ENCODE assay signal across 8 cellular contexts in the genomic region with DNA sequence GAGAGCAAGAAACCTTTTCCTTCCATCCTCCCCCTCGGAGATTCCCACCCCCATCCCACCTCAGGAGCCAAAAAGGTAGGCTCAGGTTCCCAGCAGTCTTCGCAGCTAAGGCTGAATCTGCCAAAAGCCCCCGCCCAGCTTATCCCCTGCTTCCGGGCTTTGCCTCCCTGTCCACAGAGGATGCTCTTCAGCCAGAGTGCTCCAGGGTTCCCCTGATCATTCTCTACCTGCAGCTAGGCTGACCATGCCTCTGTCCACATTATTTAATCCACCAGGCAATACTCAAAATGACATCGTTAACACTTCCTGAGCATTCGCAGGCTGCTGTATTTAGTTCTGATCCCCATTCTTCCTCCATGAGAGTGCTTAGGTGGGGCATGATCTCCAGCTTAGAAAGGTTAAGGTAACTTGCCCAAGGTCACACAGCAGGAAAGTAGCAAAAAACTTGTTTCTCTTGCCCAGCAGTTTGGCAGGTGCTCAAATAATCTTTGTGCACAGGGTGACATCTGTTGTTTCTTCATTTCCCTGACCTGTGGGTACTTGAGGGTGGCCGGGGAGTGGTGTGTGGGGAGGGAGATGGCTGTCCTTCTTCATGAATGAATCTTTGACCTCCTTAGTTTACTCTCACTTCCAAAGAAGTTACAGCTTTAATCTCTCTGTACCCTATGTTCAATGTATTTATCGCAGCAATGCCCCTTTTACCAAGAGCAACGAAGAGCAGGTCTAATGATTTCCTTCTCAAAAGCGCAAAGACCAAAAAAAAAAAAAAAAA. TPM values are rescaled to one million over a fixed set of nuclear protein-coding genes. Genes with fewer than 3 reads are reported as not detected.
DNase-seq lines count a peak whose midpoint lies in the region; ATAC-seq, FAIRE-seq and TF ChIP-seq lines count a peak whose summit lies in the region.

No MANE protein-coding gene starts in this region.

- peak overlapping the region; percentile 93 for H3K4me2 ChIP-seq in GM23248 (ENCODE audit: unreplicated experiment)

- TF ChIP-seq POLR2A in thyroid gland (IDR thresholded peaks at IDR 0.05) (no peak), GM12892 (IDR thresholded peaks at IDR 0.05; ENCODE audit: low read depth, low read length) (no peak)

- in situ Hi-C loops in GM23248 (cut with MboI), result no loop called here

- H3K9me3 ChIP-seq in GM23248 (ENCODE audit: low read depth) (no peaks in the 10 kb centered on the region), thyroid gland (no peaks in the 10 kb centered on the region)

- H3K79me2 ChIP-seq in GM23248 (ENCODE audit: insufficient read depth), result no peaks in the 10 kb centered on the region

- peaks cover 2% of the 10 kb centered on the region for H3K27me3 Mint-ChIP-seq in activated T-helper 2 cell treated with anti-CD3 and anti-CD28 coated beads, Interferon-gamma antibody, Interleukin-2, Interleukin-4, amounts not matched to agents 10 μg/mL and 5 μg/mL and 100 μg/mL, durations not matched to agents 14 hours and 24 hours and 36 hours (ENCODE audit: low read depth)

- peaks cover 2% of the 10 kb centered on the region for H3F3A ChIP-seq in GM23248 (ENCODE audit: insufficient read depth)

- H3K4me1 Mint-ChIP-seq in activated T-helper 2 cell treated with anti-CD3 and anti-CD28 coated beads, Interferon-gamma antibody, Interleukin-2, Interleukin-4, amounts not matched to agents 10 μg/mL and 5 μg/mL and 100 μg/mL, durations not matched to agents 14 hours and 24 hours and 36 hours (ENCODE audit: low read depth), result peaks cover 29% of the 10 kb centered on the region

- H3K4me1 ChIP-seq in GM23248 (ENCODE audit: insufficient read depth), result peaks cover 8% of the 10 kb centered on the region
- H3K4me1 ChIP-seq in thyroid gland, result peaks cover 14 to 17% of the 10 kb centered on the region in 2 donors

- no peak for DNase-seq in AG09309 (ENCODE audit: low read depth)
- peak; percentile 37 for DNase-seq in GM23248
- no peak for DNase-seq in activated T-helper 2 cell treated with anti-CD3 and anti-CD28 coated beads, Interferon-gamma antibody, Interleukin-2, Interleukin-4, amounts not matched to agents 10 μg/mL and 5 μg/mL and 100 μg/mL, durations not matched to agents 14 hours and 24 hours and 36 hours (ENCODE audit: low spot score)
- DNase-seq in kidney epithelial cell (ENCODE audit: low read depth), result no peak
- peak; percentile 48 to 60 for DNase-seq in thyroid gland
- DNase-seq in GM12892 (ENCODE audit: insufficient read length), result no peak

- ATAC-seq in GM18909 (IDR thresholded peaks at IDR 0.05; ENCODE audit: poor library complexity, unreplicated experiment), result no peak
- no peak for ATAC-seq in HG03342 (IDR thresholded peaks at IDR 0.05; ENCODE audit: unreplicated experiment)

- no peaks in the 10 kb centered on the region for H3K9me3 Mint-ChIP-seq in activated T-helper 2 cell treated with anti-CD3 and anti-CD28 coated beads, Interferon-gamma antibody, Interleukin-2, Interleukin-4, amounts not matched to agents 10 μg/mL and 5 μg/mL and 100 μg/mL, durations not matched to agents 14 hours and 24 hours and 36 hours

- TF ChIP-seq CTCF in AG09309 (IDR thresholded peaks at IDR 0.05; ENCODE audit: control insufficient read depth, insufficient read depth, low read depth, low read length, missing control alignments), result no peak
- no peak for TF ChIP-seq CTCF in kidney epithelial cell (IDR thresholded peaks at IDR 0.05; ENCODE audit: insufficient read depth, low read length, poor library complexity, severe bottlenecking)
- TF ChIP-seq CTCF in thyroid gland (IDR thresholded peaks at IDR 0.05), result no peak

- WGBS in GM23248 (ENCODE audit: low coverage in 1 of 2, low lambda C conversion rate in 2 of 2, missing lambda C conversion rate in 2 of 2), 2 experiments, result 32 to 36% methylated on average over 10 of the region's 10 CpGs
- WGBS in thyroid gland, 2 donors, result 25 to 34% methylated on average over 10 of the region's 10 CpGs

- peak overlapping the region; percentile 76 for H2AFZ ChIP-seq in GM23248

- no peaks in the 10 kb centered on the region for H4K20me1 ChIP-seq in GM23248 (ENCODE audit: insufficient read depth)

- H3K27me3 ChIP-seq in GM23248 (replicated peaks; ENCODE audit: insufficient read depth), result no peaks in the 10 kb centered on the region
- H3K27me3 ChIP-seq in kidney epithelial cell (ENCODE audit: control insufficient read depth, insufficient read depth, low read length), result no peaks in the 10 kb centered on the region
- no peaks in the 10 kb centered on the region for H3K27me3 ChIP-seq in thyroid gland

- H3K36me3 Mint-ChIP-seq in activated T-helper 2 cell treated with anti-CD3 and anti-CD28 coated beads, Interferon-gamma antibody, Interleukin-2, Interleukin-4, amounts not matched to agents 10 μg/mL and 5 μg/mL and 100 μg/mL, durations not matched to agents 14 hours and 24 hours and 36 hours (ENCODE audit: low read depth), result no peaks in the 10 kb centered on the region

- no peaks in the 10 kb centered on the region for H3K9me2 ChIP-seq in GM23248 (ENCODE audit: insufficient read depth)

- peak overlapping the region; percentile 41 for H3K27ac ChIP-seq in GM23248
- H3K27ac ChIP-seq in thyroid gland, result peak overlapping the region in 1 of 3 donors; percentile 88

- H3K4me3 Mint-ChIP-seq in activated T-helper 2 cell treated with anti-CD3 and anti-CD28 coated beads, Interferon-gamma antibody, Interleukin-2, Interleukin-4, amounts not matched to agents 10 μg/mL and 5 μg/mL and 100 μg/mL, durations not matched to agents 14 hours and 24 hours and 36 hours (ENCODE audit: low read depth), result peak overlapping the region; percentile 89

- peak overlapping the region; percentile 84 for H3K27ac Mint-ChIP-seq in activated T-helper 2 cell treated with anti-CD3 and anti-CD28 coated beads, Interferon-gamma antibody, Interleukin-2, Interleukin-4, amounts not matched to agents 10 μg/mL and 5 μg/mL and 100 μg/mL, durations not matched to agents 14 hours and 24 hours and 36 hours

- H3K36me3 ChIP-seq in GM23248 (ENCODE audit: low read depth) (no peaks in the 10 kb centered on the region), kidney epithelial cell (ENCODE audit: control insufficient read depth, insufficient read depth, low read length) (no peaks in the 10 kb centered on the region), thyroid gland (no peaks in the 10 kb centered on the region)

- no peak for FAIRE-seq in GM12892 (lab: Jason Lieb, UNC)

- peak overlapping the region; percentile 95 for H3K9ac ChIP-seq in GM23248

- intact Hi-C loops in activated T-helper 2 cell treated with anti-CD3 and anti-CD28 coated beads, Interferon-gamma antibody, Interleukin-2, Interleukin-4, amounts not matched to agents 10 μg/mL and 5 μg/mL and 100 μg/mL, durations not matched to agents 14 hours and 24 hours and 36 hours (cut with micrococcal nuclease), result no loop called here
- intact Hi-C loops in thyroid gland (cut with DNase I), result loop anchor here (10.0 kb wide), 1 partner anchor 202 kb away; a partner anchor contains a TSS

- peak overlapping the region; percentile 82 for H3K4me3 ChIP-seq in AG09309 (ENCODE audit: control insufficient read depth, low read depth, low read length)
- H3K4me3 ChIP-seq in GM23248, result peak overlapping the region; percentile 93
- H3K4me3 ChIP-seq in kidney epithelial cell (ENCODE audit: low read depth, low read length), result peak overlapping the region; percentile 75
- peak overlapping the region in 2 of 3 donors; percentile 48 to 74 for H3K4me3 ChIP-seq in thyroid gland (replicated peaks in 1 of 3)

RNA-seq across cellular contexts. Expression of a gene that starts 0.9 kb away (rescaled TPM):
- total RNA-seq in GM23248 (2014; rRNA removed; shearing (Covaris generic)), result 12.3 and 25.8 TPM in 2 replicates
- polyA plus RNA-seq in GM23248 (2016; fragmentation: Nextera tagmentation; extraction: Ambion mirVana), result 1.1 and 1.2 TPM in 2 replicates
- total RNA-seq in activated T-helper 2 cell treated with anti-CD3 and anti-CD28 coated beads, Interferon-gamma antibody, Interleukin-2, Interleukin-4, amounts not matched to agents 10 μg/mL and 5 μg/mL and 100 μg/mL, durations not matched to agents 14 hours and 24 hours and 36 hours, result 9.8 and 11.3 TPM in 2 replicates
- total RNA-seq in kidney epithelial cell, result 8.3 and 9.7 TPM in 2 replicates
- total RNA-seq in thyroid gland, result 10 to 100 TPM in 2 of 4 donors, 1 to 10 TPM in 2; 8.2 to 11.0 (median 10.0) TPM
- polyA plus RNA-seq in GM12892 (2012; ENCODE audit: missing spikeins), result 0.59 TPM

RNA-seq across cellular contexts. Expression of a gene that starts 40.0 kb away (rescaled TPM):
- not detected in 2 replicates for total RNA-seq in GM23248 (2014; rRNA removed; shearing (Covaris generic))
- polyA plus RNA-seq in GM23248 (2016; fragmentation: Nextera tagmentation; extraction: Ambion mirVana), result not detected in 2 replicates
- 40.4 and 40.6 TPM in 2 replicates for total RNA-seq in activated T-helper 2 cell treated with anti-CD3 and anti-CD28 coated beads, Interferon-gamma antibody, Interleukin-2, Interleukin-4, amounts not matched to agents 10 μg/mL and 5 μg/mL and 100 μg/mL, durations not matched to agents 14 hours and 24 hours and 36 hours
- total RNA-seq in kidney epithelial cell (not detected in 2 replicates), thyroid gland (1 to 10 TPM in 2 of 4 donors, under 1 TPM in 2; 0.40 to 2.9 (median 0.87) TPM)
- polyA plus RNA-seq in GM12892 (2012; ENCODE audit: missing spikeins), result not detected

RNA-seq across cellular contexts. Expression of a gene that starts 43.4 kb away (rescaled TPM):
- total RNA-seq in GM23248 (2014; rRNA removed; shearing (Covaris generic)), result 421 and 423 TPM in 2 replicates
- polyA plus RNA-seq in GM23248 (2016; fragmentation: Nextera tagmentation; extraction: Ambion mirVana), result 54.5 and 59.5 TPM in 2 replicates
- 687 and 692 TPM in 2 replicates for total RNA-seq in activated T-helper 2 cell treated with anti-CD3 and anti-CD28 coated beads, Interferon-gamma antibody, Interleukin-2, Interleukin-4, amounts not matched to agents 10 μg/mL and 5 μg/mL and 100 μg/mL, durations not matched to agents 14 hours and 24 hours and 36 hours
- total RNA-seq in kidney epithelial cell, result 249 and 270 TPM in 2 replicates
- total RNA-seq in thyroid gland, result 100 to 1,000 TPM; 134 to 207 (median 170) TPM
- polyA plus RNA-seq in GM12892 (2012; ENCODE audit: missing spikeins), result 343 TPM

Comparison
In these comparisons a context has a peak if more than half of its experiments do, and no peak if none do; other contexts are left out.
1. DNase-seq: peak in GM23248 (single experiment) and thyroid gland (2 of 2); none in AG09309 (single experiment), activated T-helper 2 cell treated with anti-CD3 and anti-CD28 coated beads, Interferon-gamma antibody, Interleukin-2, Interleukin-4, amounts not matched to agents 10 μg/mL and 5 μg/mL and 100 μg/mL, durations not matched to agents 14 hours and 24 hours and 36 hours (single experiment), kidney epithelial cell (single experiment) and GM12892 (single experiment).
2. RNA of a gene that starts 40.0 kb away (total RNA-seq): 40.4 to 40.6 TPM in activated T-helper 2 cell treated with anti-CD3 and anti-CD28 coated beads, Interferon-gamma antibody, Interleukin-2, Interleukin-4, amounts not matched to agents 10 μg/mL and 5 μg/mL and 100 μg/mL, durations not matched to agents 14 hours and 24 hours and 36 hours; 0.40 to 2.9 TPM in thyroid gland, not detected in GM23248 and not detected in kidney epithelial cell; every median in the first group is over 10 times any median in the second.
3. Peak in every context shown above with its lines, with median percentiles within 50 percentile points of each other: H3K4me3 ChIP-seq.